21 cellular contexts compared by ENCODE assay signal in genomic region chr2:108835038-108835437, GRCh38. TPM values are rescaled to one million over a fixed set of nuclear protein-coding genes. Genes with fewer than 3 reads are reported as not detected.
DNase-seq lines count a peak whose midpoint lies in the region; ATAC-seq, FAIRE-seq and TF ChIP-seq lines count a peak whose summit lies in the region.
"Had no signal": no experiment of that assay in that cellular context is flagged by ENCODE, and none has a peak within 500 bp of the region (broad histone marks: within the 10 kb centered on the region; RNA-seq: fewer than 3 reads in every experiment).

No MANE protein-coding gene starts in this region.

- H3K27ac ChIP-seq in GM12878 (ENCODE audit: control insufficient read depth, insufficient read depth), result no peak overlapping the region

- SMC1A ChIA-PET in GM12878 (lab: Charles Lee; ENCODE audit: uncharacterized antibody, unreplicated experiment), result interaction anchor here (0.7 to 1.7 kb wide), 4 partner anchors 12 to 239 kb away, joined by 3 to 4 read pairs (median 3); no protein-coding TSS in a partner anchor

- H3K79me2 ChIP-seq in GM12878 (ENCODE audit: control insufficient read depth, insufficient read depth, low read length), result no peaks in the 10 kb centered on the region

- peaks cover 18% of the 10 kb centered on the region for H3K4me1 Mint-ChIP-seq in activated naive CD4-positive, alpha-beta T cell treated with anti-CD3 and anti-CD28 coated beads for 36 hours (ENCODE audit: low read depth)

- H3K9me3 ChIP-seq in GM12878 (replicated peaks; ENCODE audit: control insufficient read depth, insufficient read depth, low read length), result no peaks in the 10 kb centered on the region; the same call in 2 of the 3 replicates

- no peak for FAIRE-seq in GM12878 (lab: Jason Lieb, UNC)
- FAIRE-seq: K562 had no signal

- CTCF ChIA-PET in activated naive CD4-positive, alpha-beta T cell treated with anti-CD3 and anti-CD28 coated beads for 36 hours (lab: Charles Lee), result interaction anchor here (0.6 kb wide), 1 partner anchor 180 kb away, joined by 5 read pairs; no protein-coding TSS in a partner anchor
- CTCF ChIA-PET in GM12878 (lab: Yijun Ruan, JAX), result interaction anchor here (0.8 kb wide), 1 partner anchor 11 kb away, joined by 3 read pairs; no protein-coding TSS in a partner anchor

- no peak for TF ChIP-seq RAD21 in GM12878 (IDR thresholded peaks at IDR 0.05; ENCODE audit: insufficient read depth, low read depth, low read length)

- DNase-seq in activated naive CD4-positive, alpha-beta T cell treated with anti-CD3 and anti-CD28 coated beads for 36 hours, result no peak
- DNase-seq in activated naive CD4-positive, alpha-beta T cell (lab: John Stamatoyannopoulos, UW), result no peak
- DNase-seq in GM12878 (ENCODE audit: low read depth, low spot score) (no peak), NCI-H345 treated with DMSO at 0.1 percent for 48 hours (lab: John Stamatoyannopoulos, UW; ENCODE audit: unreplicated experiment) (no peak), NCI-H748 (lab: John Stamatoyannopoulos, UW; ENCODE audit: unreplicated experiment) (no peak)
- DNase-seq: C1 segment of cervical spinal cord; CD8-positive, alpha-beta memory T cell; DMS53; EL; HCEC 1CT; NCI-H1105; NCI-H2081 treated with DMSO at 0.1 percent for 48 hours; NCI-H774; OCI-M1; RPMI8226; SHP77 treated with DMSO at 0.1 percent for 48 hours; SK-N-SH had no signal

- peak; percentile 44; a peak in 1 of 4 replicates for TF ChIP-seq EP300 in GM12878 (IDR thresholded peaks at IDR 0.05; ENCODE audit: borderline replicate concordance in 1 of 2, control insufficient read depth in 1 of 2, low read depth in 2 of 2, low read length in 2 of 2)

- ATAC-seq in GM18519 (IDR thresholded peaks at IDR 0.05; ENCODE audit: low FRiP score, unreplicated experiment) (peak; percentile 38), HG03442 (IDR thresholded peaks at IDR 0.05; ENCODE audit: unreplicated experiment) (peak; percentile 42), GM12878 (peak; percentile 84)
- ATAC-seq: GM23338, K562 had no signal

- intact Hi-C loops in activated naive CD4-positive, alpha-beta T cell treated with anti-CD3 and anti-CD28 coated beads for 36 hours (cut with micrococcal nuclease), result loop anchor here (5.0 kb wide), 1 partner anchor 617 kb away; no protein-coding TSS in a partner anchor
- intact Hi-C loops in GM12878 (cut with micrococcal nuclease; ENCODE audit: unreplicated experiment), result no loop called here

- no peak for TF ChIP-seq CTCF in GM12878 (IDR thresholded peaks at IDR 0.05 in 2 of 3, conservative IDR thresholded peaks at IDR 0.05 in 1 of 3; ENCODE audit: control insufficient read depth in 2 of 3, extremely low read depth in 1 of 3, insufficient read depth in 1 of 3, low read depth in 3 of 3, low read length in 3 of 3)

- no peak overlapping the region for H2AFZ ChIP-seq in GM12878 (ENCODE audit: control insufficient read depth, low read depth, low read length)
- H2AFZ ChIP-seq: GM23338 had no signal

- in situ Hi-C loops in GM12878 (cut with MboI), result no loop called here

- RAD21 ChIA-PET in GM12878 (lab: Charles Lee; ENCODE audit: unreplicated experiment), result interaction anchor here (1.1 to 1.2 kb wide), 2 partner anchors 19 to 59 kb away, joined by 3 read pairs; no protein-coding TSS in a partner anchor

- POLR2A ChIA-PET in GM12878 (lab: Charles Lee), result interaction anchor here (0.6 kb wide), 1 partner anchor 112 kb away, joined by 3 read pairs; no protein-coding TSS in a partner anchor

- peak overlapping the region; percentile 24 for H3K27ac Mint-ChIP-seq in activated naive CD4-positive, alpha-beta T cell treated with anti-CD3 and anti-CD28 coated beads for 36 hours
- H3K27ac Mint-ChIP-seq: CD8-positive, alpha-beta memory T cell; GM23338 had no signal

- peaks cover 12% of the 10 kb centered on the region for H3K36me3 Mint-ChIP-seq in activated naive CD4-positive, alpha-beta T cell treated with anti-CD3 and anti-CD28 coated beads for 36 hours (ENCODE audit: low read depth)

- no peak overlapping the region for H3K4me3 Mint-ChIP-seq in activated naive CD4-positive, alpha-beta T cell treated with anti-CD3 and anti-CD28 coated beads for 36 hours
- H3K4me3 Mint-ChIP-seq: GM23338 had no signal

- no peaks in the 10 kb centered on the region; the same call in none of the 2 replicates for H3K4me1 ChIP-seq in GM12878 (ENCODE audit: control insufficient read depth, insufficient read depth, low read length)

- H3K27me3 Mint-ChIP-seq in activated naive CD4-positive, alpha-beta T cell treated with anti-CD3 and anti-CD28 coated beads for 36 hours (ENCODE audit: low read depth), result no peaks in the 10 kb centered on the region
- H3K27me3 Mint-ChIP-seq: CD8-positive, alpha-beta memory T cell had no signal

- no peak overlapping the region for H3K4me2 ChIP-seq in GM12878 (ENCODE audit: control insufficient read depth, insufficient read depth)
- H3K4me2 ChIP-seq: GM23338, SK-N-SH had no signal

- no TSS peak for BruUV-seq in GM12878 (replicated peaks; lab: Mats Ljungman, UMichigan)

- H3K9ac ChIP-seq in GM12878 (ENCODE audit: control insufficient read depth, insufficient read depth, low read length), result no peak overlapping the region
- H3K9ac ChIP-seq: SK-N-SH had no signal

- WGBS in GM12878 (ENCODE audit: insufficient coverage, insufficient replicate concordance, low lambda C conversion rate, missing lambda C conversion rate), result 0% methylated on average over 1 of the region's 1 CpG

- no peak for TF ChIP-seq POLR2A in GM12878 (IDR thresholded peaks at IDR 0.05; ENCODE audit: low read depth, low read length)

- H3K27me3 ChIP-seq in GM12878 (replicated peaks in 1 of 2; ENCODE audit: control insufficient read depth in 2 of 2, insufficient read depth in 2 of 2, low read length in 1 of 2), result no peaks in the 10 kb centered on the region

- no peak overlapping the region for H3K4me3 ChIP-seq in GM12878
- H3K4me3 ChIP-seq: GM23338, K562 had no signal

- H3K9me3 Mint-ChIP-seq in activated naive CD4-positive, alpha-beta T cell treated with anti-CD3 and anti-CD28 coated beads for 36 hours, result peaks cover 4% of the 10 kb centered on the region

- H4K20me1 ChIP-seq in GM12878 (ENCODE audit: control insufficient read depth, insufficient read depth), result no peaks in the 10 kb centered on the region

- no peaks in the 10 kb centered on the region for H3K36me3 ChIP-seq in GM12878 (ENCODE audit: control insufficient read depth in 2 of 2, insufficient read depth in 2 of 2, low read length in 1 of 2)

TF ChIP-seq in GM12878, 131 proteins besides CTCF, POLR2A, EP300 and RAD21 (continues in another document):
- TF ChIP-seq NFIC (IDR thresholded peaks at IDR 0.05; ENCODE audit: low read depth, low read length), result peak; percentile 65; the same call in 1 of the 2 replicates
- TF ChIP-seq, protein P1, sequence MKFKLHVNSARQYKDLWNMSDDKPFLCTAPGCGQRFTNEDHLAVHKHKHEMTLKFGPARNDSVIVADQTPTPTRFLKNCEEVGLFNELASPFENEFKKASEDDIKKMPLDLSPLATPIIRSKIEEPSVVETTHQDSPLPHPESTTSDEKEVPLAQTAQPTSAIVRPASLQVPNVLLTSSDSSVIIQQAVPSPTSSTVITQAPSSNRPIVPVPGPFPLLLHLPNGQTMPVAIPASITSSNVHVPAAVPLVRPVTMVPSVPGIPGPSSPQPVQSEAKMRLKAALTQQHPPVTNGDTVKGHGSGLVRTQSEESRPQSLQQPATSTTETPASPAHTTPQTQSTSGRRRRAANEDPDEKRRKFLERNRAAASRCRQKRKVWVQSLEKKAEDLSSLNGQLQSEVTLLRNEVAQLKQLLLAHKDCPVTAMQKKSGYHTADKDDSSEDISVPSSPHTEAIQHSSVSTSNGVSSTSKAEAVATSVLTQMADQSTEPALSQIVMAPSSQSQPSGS (IDR thresholded peaks at IDR 0.05; ENCODE audit: low read length), result peak; percentile 53
- TF ChIP-seq RELB (IDR thresholded peaks at IDR 0.05; ENCODE audit: low read depth), result peak; percentile 62

RNA-seq across cellular contexts. Expression of gene CCDC138, which starts 48.5 kb away (rescaled TPM):
- 1 to 10 TPM; 7.4 to 9.5 TPM for total RNA-seq in activated naive CD4-positive, alpha-beta T cell treated with anti-CD3 and anti-CD28 coated beads for 36 hours
- 47.3 and 59.2 TPM in 2 replicates for total RNA-seq in GM12878 (2013; cell fraction: nucleolus; rRNA removed)
- total RNA-seq in GM12878 (2014; rRNA removed), result 10.3 and 12.3 TPM in 2 replicates
- total RNA-seq in GM12878 (2014; rRNA removed; fragmentation: Illumina TruSeq; extraction: Trizol), result 17.5 and 18.7 TPM in 2 replicates
- total RNA-seq in GM12878 (2021), result 9.5 and 12.4 TPM in 2 replicates
- 5.2 TPM for polyA plus RNA-seq in GM12878 (2011; ENCODE audit: low read depth)
- 8.5 and 14.7 TPM in 2 replicates for polyA plus RNA-seq in GM12878 (2011; rRNA removed)
- 2.3 and 2.9 TPM in 2 replicates for polyA plus RNA-seq in GM12878 (2011; cell fraction: cytosol; rRNA removed)
- polyA plus RNA-seq in GM12878 (2011; cell fraction: nucleus; rRNA removed), result 5.5 and 7.7 TPM in 2 replicates
- polyA plus RNA-seq in GM12878 (2012), result 4.6 and 4.9 TPM in 2 replicates
- 12.0 and 22.0 TPM in 2 replicates for polyA plus RNA-seq in GM12878 (2014; fragmentation: Illumina TruSeq; extraction: Trizol)
- polyA plus RNA-seq in GM12878 (2014; fragmentation: Nextera tagmentation; extraction: Ambion mirVana), result 10 to 100 TPM; 13.6 to 16.9 TPM
- polyA plus RNA-seq in GM12878 (2014; rRNA removed), result 7.9 and 9.5 TPM in 2 replicates
- polyA plus RNA-seq in GM12878 (2016; fragmentation: Nextera tagmentation; extraction: Ambion mirVana), result 10 to 100 TPM; 18.7 to 19.4 TPM
- polyA minus RNA-seq in GM12878 (2011; rRNA and poly(A)+ RNA removed), result 7.6 and 10.0 TPM in 2 replicates
- polyA minus RNA-seq in GM12878 (2011; cell fraction: cytosol; rRNA and poly(A)+ RNA removed), result 4.4 and 4.6 TPM in 2 replicates
- polyA minus RNA-seq in GM12878 (2011; cell fraction: nucleus; rRNA and poly(A)+ RNA removed), result 8.8 and 11.8 TPM in 2 replicates
